Comparison of ENCODE assay signal across 1 cellular context in the genomic region with DNA sequence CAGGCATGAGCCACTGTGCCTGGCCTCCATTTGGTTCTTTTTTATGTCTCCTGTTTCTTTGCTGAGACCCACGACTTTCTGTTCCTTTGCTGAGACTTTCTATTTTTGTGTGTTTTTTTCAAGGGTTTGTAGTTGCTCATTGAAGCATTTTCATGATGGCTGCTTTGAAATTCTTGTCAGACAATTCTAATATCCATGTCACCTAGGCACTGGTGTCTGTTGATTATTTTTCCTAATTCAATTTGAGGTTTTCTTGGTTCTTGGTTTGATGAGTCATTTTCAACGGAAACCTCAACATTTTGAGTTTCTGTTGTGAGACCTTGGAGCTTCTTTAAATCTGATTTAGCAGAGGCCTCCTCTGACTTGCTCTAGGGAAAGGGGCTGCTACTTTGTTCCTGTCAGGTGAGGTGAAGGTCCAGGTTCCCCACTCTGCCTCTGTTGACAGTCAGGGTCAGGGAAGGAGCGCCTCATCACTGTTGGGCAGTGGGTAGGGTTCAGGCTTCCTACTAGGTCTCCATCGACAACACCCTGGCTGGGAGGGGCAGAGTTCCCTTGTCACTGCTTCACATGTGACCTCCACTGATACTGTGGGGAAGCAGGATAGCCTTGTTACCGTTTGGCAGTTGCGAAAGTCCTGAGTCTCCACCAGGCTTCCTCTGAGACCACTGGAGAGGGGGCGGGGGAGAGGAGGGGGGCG.
A peak's percentile ranks its signal among the peaks of the same experiment; 100 is the strongest.
TF ChIP-seq lines count a peak whose summit lies in the region.

No MANE protein-coding gene starts in this region.

TF ChIP-seq in SK-N-SH, 30 proteins besides CTCF, POLR2A, EP300 and RAD21 (continued from another document):
- TF ChIP-seq, protein P1, sequence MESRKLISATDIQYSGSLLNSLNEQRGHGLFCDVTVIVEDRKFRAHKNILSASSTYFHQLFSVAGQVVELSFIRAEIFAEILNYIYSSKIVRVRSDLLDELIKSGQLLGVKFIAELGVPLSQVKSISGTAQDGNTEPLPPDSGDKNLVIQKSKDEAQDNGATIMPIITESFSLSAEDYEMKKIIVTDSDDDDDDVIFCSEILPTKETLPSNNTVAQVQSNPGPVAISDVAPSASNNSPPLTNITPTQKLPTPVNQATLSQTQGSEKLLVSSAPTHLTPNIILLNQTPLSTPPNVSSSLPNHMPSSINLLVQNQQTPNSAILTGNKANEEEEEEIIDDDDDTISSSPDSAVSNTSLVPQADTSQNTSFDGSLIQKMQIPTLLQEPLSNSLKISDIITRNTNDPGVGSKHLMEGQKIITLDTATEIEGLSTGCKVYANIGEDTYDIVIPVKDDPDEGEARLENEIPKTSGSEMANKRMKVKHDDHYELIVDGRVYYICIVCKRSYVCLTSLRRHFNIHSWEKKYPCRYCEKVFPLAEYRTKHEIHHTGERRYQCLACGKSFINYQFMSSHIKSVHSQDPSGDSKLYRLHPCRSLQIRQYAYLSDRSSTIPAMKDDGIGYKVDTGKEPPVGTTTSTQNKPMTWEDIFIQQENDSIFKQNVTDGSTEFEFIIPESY (IDR thresholded peaks at IDR 0.05; ENCODE audit: borderline replicate concordance, low read depth): no peak
- TF ChIP-seq SIN3A (IDR thresholded peaks at IDR 0.05; ENCODE audit: borderline replicate concordance, low read depth, low read length): no peak
- TF ChIP-seq, protein P2, sequence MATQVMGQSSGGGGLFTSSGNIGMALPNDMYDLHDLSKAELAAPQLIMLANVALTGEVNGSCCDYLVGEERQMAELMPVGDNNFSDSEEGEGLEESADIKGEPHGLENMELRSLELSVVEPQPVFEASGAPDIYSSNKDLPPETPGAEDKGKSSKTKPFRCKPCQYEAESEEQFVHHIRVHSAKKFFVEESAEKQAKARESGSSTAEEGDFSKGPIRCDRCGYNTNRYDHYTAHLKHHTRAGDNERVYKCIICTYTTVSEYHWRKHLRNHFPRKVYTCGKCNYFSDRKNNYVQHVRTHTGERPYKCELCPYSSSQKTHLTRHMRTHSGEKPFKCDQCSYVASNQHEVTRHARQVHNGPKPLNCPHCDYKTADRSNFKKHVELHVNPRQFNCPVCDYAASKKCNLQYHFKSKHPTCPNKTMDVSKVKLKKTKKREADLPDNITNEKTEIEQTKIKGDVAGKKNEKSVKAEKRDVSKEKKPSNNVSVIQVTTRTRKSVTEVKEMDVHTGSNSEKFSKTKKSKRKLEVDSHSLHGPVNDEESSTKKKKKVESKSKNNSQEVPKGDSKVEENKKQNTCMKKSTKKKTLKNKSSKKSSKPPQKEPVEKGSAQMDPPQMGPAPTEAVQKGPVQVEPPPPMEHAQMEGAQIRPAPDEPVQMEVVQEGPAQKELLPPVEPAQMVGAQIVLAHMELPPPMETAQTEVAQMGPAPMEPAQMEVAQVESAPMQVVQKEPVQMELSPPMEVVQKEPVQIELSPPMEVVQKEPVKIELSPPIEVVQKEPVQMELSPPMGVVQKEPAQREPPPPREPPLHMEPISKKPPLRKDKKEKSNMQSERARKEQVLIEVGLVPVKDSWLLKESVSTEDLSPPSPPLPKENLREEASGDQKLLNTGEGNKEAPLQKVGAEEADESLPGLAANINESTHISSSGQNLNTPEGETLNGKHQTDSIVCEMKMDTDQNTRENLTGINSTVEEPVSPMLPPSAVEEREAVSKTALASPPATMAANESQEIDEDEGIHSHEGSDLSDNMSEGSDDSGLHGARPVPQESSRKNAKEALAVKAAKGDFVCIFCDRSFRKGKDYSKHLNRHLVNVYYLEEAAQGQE (IDR thresholded peaks at IDR 0.05; ENCODE audit: low read depth, low read length): 0 out of 2 replicates have a peak, but pooled peaks have one; percentile 19
- TF ChIP-seq, protein P3, sequence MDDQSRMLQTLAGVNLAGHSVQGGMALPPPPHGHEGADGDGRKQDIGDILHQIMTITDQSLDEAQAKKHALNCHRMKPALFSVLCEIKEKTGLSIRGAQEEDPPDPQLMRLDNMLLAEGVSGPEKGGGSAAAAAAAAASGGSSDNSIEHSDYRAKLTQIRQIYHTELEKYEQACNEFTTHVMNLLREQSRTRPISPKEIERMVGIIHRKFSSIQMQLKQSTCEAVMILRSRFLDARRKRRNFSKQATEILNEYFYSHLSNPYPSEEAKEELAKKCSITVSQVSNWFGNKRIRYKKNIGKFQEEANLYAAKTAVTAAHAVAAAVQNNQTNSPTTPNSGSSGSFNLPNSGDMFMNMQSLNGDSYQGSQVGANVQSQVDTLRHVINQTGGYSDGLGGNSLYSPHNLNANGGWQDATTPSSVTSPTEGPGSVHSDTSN (IDR thresholded peaks at IDR 0.05): peak; percentile 90
